8 cellular contexts compared by ENCODE assay signal in genomic region chr21:23853796-23854379, GRCh38.
DNase-seq lines count a peak whose midpoint lies in the region; ATAC-seq and TF ChIP-seq lines count a peak whose summit lies in the region.

No MANE protein-coding gene starts in this region.

- H3K36me3 ChIP-seq in stomach = no peaks in the 10 kb centered on the region

- H3K4me3 ChIP-seq in GM12865 (ENCODE audit: low read depth, low read length) (no peak overlapping the region), stomach (no peak overlapping the region)

- no peaks in the 10 kb centered on the region for H3K27me3 ChIP-seq in stomach

- H3K27ac ChIP-seq in 22Rv1 (no peak overlapping the region), stomach (no peak overlapping the region)

- TF ChIP-seq EP300 in stomach (IDR thresholded peaks at IDR 0.05) = no peak

- H3K9me3 ChIP-seq in stomach = no peaks in the 10 kb centered on the region

- peak; percentile 77 for TF ChIP-seq CTCF in 22Rv1 (IDR thresholded peaks at IDR 0.05)
- peak; percentile 33 for TF ChIP-seq CTCF in GM12865 (IDR thresholded peaks at IDR 0.05; ENCODE audit: insufficient read depth, low read depth, low read length, missing control alignments)
- TF ChIP-seq CTCF in stomach (IDR thresholded peaks at IDR 0.05) = peak in 5 of 7 experiments; percentile 9 to 32 (median 27)

- peak; percentile 15 for DNase-seq in GM12865 (ENCODE audit: low read depth)
- peak; percentile 31 for DNase-seq in RPMI8226
- peak; percentile 4 for DNase-seq in fibroblast of peridontal ligament (ENCODE audit: extremely low read depth)
- no peak for DNase-seq in stomach
- no peak for DNase-seq in KG1 (lab: John Stamatoyannopoulos, UW)
- no peak for DNase-seq in activated CD4-positive, alpha-beta T cell treated with anti-CD3 and anti-CD28 coated beads, Interleukin-2, amount 50 U/mL, for 1 hour

- no peak for TF ChIP-seq POLR2A in stomach (IDR thresholded peaks at IDR 0.05)

- no peaks in the 10 kb centered on the region for H3K4me1 ChIP-seq in stomach

- intact Hi-C loops in stomach (cut with DNase I; ENCODE audit: low total_unique reads) = no loop called here

- peak; percentile 44 for ATAC-seq in HG03469 (IDR thresholded peaks at IDR 0.05; ENCODE audit: unreplicated experiment)

- 13 to 27% (median 22%) methylated on average over 1 of the region's 1 CpG for WGBS in stomach, 5 donors

Comparison
In these comparisons a context has a peak if more than half of its experiments do, and no peak if none do; other contexts are left out.
1. CTCF ChIP-seq: peak in every context shown above with its lines; median percentile 77 in 22Rv1; 33 in GM12865; 27 in stomach.
2. DNase-seq: peak in GM12865 (single experiment), RPMI8226 (single experiment) and fibroblast of peridontal ligament (single experiment); none in stomach (single experiment), KG1 (single experiment) and activated CD4-positive, alpha-beta T cell treated with anti-CD3 and anti-CD28 coated beads, Interleukin-2, amount 50 U/mL, for 1 hour (single experiment).